ENCODE assay signal across 1 cellular context in the genomic region with DNA sequence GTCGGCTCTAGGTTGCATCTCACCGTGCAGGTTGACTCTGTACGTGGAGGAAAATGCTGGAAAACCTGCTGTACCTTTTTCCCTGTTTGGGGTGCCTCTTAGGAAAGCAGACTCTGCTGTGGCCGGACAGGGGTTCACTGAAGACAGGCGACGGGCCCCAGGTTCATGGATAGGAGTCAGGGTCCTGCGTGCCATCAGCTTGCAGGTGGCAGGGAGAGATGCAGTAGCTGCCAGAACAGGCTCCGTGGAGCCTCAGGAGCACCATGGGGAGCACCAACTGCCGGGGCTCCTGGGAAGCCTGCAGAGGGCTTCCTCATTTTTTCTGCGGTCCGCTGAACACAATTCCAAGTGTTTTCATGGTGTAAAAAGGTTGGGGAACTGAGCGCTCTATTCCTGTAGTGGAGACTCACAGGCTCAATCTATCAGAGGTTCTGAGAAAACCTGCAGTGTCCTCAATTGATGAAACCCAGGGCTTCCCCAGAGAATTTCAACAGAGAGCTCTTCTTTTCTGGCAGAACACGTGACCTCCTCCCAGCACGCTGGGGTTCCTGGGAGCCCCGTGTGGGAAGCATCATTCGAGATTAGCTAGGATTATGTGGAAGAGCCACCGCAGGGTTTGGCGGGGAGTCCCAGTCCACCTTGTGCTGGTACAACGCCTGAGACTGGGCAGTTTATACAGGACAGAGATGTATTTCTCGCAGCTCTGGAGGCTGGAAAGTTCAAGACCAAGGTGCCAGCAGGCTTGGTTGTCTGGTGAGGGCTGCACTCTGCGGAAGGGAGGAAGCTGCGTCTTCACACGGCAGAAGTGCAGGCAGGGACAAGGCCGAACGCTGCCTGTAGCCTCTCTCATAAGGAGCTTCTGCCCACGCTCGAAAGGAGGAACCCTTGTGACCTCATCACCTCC.
TF ChIP-seq lines count a peak whose summit lies in the region.

No MANE protein-coding gene starts in this region.

TF ChIP-seq in SK-N-SH, 30 proteins besides CTCF, POLR2A, EP300 and RAD21 (continued from another document):
- TF ChIP-seq, protein P1, sequence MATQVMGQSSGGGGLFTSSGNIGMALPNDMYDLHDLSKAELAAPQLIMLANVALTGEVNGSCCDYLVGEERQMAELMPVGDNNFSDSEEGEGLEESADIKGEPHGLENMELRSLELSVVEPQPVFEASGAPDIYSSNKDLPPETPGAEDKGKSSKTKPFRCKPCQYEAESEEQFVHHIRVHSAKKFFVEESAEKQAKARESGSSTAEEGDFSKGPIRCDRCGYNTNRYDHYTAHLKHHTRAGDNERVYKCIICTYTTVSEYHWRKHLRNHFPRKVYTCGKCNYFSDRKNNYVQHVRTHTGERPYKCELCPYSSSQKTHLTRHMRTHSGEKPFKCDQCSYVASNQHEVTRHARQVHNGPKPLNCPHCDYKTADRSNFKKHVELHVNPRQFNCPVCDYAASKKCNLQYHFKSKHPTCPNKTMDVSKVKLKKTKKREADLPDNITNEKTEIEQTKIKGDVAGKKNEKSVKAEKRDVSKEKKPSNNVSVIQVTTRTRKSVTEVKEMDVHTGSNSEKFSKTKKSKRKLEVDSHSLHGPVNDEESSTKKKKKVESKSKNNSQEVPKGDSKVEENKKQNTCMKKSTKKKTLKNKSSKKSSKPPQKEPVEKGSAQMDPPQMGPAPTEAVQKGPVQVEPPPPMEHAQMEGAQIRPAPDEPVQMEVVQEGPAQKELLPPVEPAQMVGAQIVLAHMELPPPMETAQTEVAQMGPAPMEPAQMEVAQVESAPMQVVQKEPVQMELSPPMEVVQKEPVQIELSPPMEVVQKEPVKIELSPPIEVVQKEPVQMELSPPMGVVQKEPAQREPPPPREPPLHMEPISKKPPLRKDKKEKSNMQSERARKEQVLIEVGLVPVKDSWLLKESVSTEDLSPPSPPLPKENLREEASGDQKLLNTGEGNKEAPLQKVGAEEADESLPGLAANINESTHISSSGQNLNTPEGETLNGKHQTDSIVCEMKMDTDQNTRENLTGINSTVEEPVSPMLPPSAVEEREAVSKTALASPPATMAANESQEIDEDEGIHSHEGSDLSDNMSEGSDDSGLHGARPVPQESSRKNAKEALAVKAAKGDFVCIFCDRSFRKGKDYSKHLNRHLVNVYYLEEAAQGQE (IDR thresholded peaks at IDR 0.05; ENCODE audit: low read depth, low read length): no peak
- TF ChIP-seq FOSL2 (IDR thresholded peaks at IDR 0.05; ENCODE audit: borderline replicate concordance, low read depth) (no peak), JUND (IDR thresholded peaks at IDR 0.05) (no peak), TAF1 (IDR thresholded peaks at IDR 0.05; ENCODE audit: borderline replicate concordance, low read depth, low read length) (no peak), GATA2 (CRISPR knock-in tag; IDR thresholded peaks at IDR 0.05) (no peak), FOXJ3 (CRISPR knock-in tag; IDR thresholded peaks at IDR 0.05) (no peak), SMC3 (IDR thresholded peaks at IDR 0.05; ENCODE audit: low read depth, low read length) (no peak), EZH2phosphoT487 (IDR thresholded peaks at IDR 0.05; ENCODE audit: borderline replicate concordance, low read depth) (no peak)
- TF ChIP-seq, protein P2, sequence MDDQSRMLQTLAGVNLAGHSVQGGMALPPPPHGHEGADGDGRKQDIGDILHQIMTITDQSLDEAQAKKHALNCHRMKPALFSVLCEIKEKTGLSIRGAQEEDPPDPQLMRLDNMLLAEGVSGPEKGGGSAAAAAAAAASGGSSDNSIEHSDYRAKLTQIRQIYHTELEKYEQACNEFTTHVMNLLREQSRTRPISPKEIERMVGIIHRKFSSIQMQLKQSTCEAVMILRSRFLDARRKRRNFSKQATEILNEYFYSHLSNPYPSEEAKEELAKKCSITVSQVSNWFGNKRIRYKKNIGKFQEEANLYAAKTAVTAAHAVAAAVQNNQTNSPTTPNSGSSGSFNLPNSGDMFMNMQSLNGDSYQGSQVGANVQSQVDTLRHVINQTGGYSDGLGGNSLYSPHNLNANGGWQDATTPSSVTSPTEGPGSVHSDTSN (IDR thresholded peaks at IDR 0.05): no peak
- TF ChIP-seq, protein P3, sequence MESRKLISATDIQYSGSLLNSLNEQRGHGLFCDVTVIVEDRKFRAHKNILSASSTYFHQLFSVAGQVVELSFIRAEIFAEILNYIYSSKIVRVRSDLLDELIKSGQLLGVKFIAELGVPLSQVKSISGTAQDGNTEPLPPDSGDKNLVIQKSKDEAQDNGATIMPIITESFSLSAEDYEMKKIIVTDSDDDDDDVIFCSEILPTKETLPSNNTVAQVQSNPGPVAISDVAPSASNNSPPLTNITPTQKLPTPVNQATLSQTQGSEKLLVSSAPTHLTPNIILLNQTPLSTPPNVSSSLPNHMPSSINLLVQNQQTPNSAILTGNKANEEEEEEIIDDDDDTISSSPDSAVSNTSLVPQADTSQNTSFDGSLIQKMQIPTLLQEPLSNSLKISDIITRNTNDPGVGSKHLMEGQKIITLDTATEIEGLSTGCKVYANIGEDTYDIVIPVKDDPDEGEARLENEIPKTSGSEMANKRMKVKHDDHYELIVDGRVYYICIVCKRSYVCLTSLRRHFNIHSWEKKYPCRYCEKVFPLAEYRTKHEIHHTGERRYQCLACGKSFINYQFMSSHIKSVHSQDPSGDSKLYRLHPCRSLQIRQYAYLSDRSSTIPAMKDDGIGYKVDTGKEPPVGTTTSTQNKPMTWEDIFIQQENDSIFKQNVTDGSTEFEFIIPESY (IDR thresholded peaks at IDR 0.05; ENCODE audit: borderline replicate concordance, low read depth): no peak
